7 cellular contexts compared by ENCODE assay signal in genomic region chr7:100287191-100287969, GRCh38. TPM values are rescaled to one million over a fixed set of nuclear protein-coding genes. Genes with fewer than 3 reads are reported as not detected.
"Had no signal": no experiment of that assay in that cellular context is flagged by ENCODE, and none has a peak within 500 bp of the region (broad histone marks: within the 10 kb centered on the region; RNA-seq: fewer than 3 reads in every experiment).

No MANE protein-coding gene starts in this region.

RNA-seq across cellular contexts. Expression of gene SPDYE3, which starts 20.1 kb away (rescaled TPM):
- total RNA-seq: LHCN-M2, MCF 10A, PC-3, Peyer's patch, Right ventricle myocardium superior, SJSA1 had no signal
- polyA plus RNA-seq: SK-N-SH had no signal
